Comparison of ENCODE assay signal across 8 cellular contexts in the genomic region with DNA sequence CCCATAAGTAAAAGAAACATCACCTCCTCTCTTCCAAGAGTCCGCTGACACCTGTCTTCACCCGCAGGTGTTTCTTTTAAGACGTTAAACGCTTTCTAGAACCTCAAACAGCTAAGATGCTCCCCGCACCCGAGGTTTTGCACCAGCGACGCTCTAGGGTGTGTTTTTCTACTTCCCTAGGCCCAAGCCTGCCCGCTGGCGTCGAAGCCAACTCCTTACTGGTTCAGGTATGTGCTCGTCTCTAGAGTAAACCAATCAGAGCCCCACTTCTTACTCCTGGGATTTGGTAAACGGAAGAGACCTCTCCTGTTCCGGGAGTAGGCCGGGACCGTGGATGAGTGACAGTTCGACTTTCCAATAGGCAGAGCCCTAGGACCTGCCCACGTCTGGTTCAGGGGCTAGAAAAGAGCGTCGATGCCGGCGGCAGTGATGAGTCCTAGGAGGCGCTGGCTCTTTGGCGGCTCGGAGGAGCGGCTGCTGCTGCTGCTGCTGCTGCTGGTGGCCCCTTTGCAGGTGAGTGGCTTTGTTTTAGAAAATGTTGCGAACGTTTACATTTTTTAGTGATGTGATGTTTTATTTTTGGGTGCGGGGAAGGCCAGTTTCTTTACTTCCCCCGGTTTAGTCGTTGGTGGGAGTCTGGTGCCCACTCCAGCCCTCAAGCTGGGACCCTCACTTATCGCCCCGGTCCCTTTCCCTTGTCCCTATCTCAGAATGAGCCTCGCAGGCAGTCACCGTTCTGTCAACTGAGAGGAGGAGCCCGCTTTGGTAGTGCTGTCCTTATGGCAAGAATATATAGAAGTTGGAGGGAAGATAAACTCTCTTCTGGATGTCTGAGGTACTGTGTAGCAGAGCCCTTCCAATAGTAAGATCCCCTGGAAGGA. TPM values are rescaled to one million over a fixed set of nuclear protein-coding genes. Genes with fewer than 3 reads are reported as not detected.
DNase-seq lines count a peak whose midpoint lies in the region; ATAC-seq and TF ChIP-seq lines count a peak whose summit lies in the region.

A gene (plus strand): TSS at position 429 of the 881 bp plus-strand sequence. CDS start 14,655 bp downstream, outside the sequence.

- no peaks in the 10 kb centered on the region for H3K9me3 Mint-ChIP-seq in immature natural killer cell

- no peak within 1 kb of the TSS for H3K27ac Mint-ChIP-seq in immature natural killer cell

- peak within 1 kb of the TSS in 1 of 5 donors; percentile 75 for H3K4me3 Mint-ChIP-seq in immature natural killer cell

- peak; percentile 94 for DNase-seq in AG08396 (ENCODE audit: low spot score)
- peak; percentile 100 for DNase-seq in NCI-H2227 (lab: John Stamatoyannopoulos, UW; ENCODE audit: unreplicated experiment)
- DNase-seq in caudate nucleus (lab: John Stamatoyannopoulos, UW) = peak; percentile 44 to 99 (median 97)
- peak; percentile 98 to 99 (median 98) for DNase-seq in immature natural killer cell
- DNase-seq in smooth muscle cell of the brain vasculature (ENCODE audit: low read depth, low spot score) = peak; percentile 100

- TF ChIP-seq CTCF in WI38 (IDR thresholded peaks at IDR 0.05; ENCODE audit: low read depth, low read length) = peak; percentile 28; the same call in 1 of the 2 replicates

- peak within 1 kb of the TSS; percentile 68 for H3K27ac ChIP-seq in caudate nucleus (ENCODE audit: low read depth, low read length)

- H3K4me1 Mint-ChIP-seq in immature natural killer cell = peaks cover 45 to 53% of the 10 kb centered on the region in 2 donors

- H3K36me3 Mint-ChIP-seq in immature natural killer cell = no peaks in the 10 kb centered on the region

- peaks cover 0 to 2% (median 2%) of the 10 kb centered on the region in 3 donors for H3K27me3 Mint-ChIP-seq in immature natural killer cell (ENCODE audit: low read depth in 3 of 3)

- H3K4me3 ChIP-seq in WI38 (ENCODE audit: low read depth, low read length) = peak within 1 kb of the TSS; percentile 90

- ATAC-seq in GM18907 (IDR thresholded peaks at IDR 0.05; ENCODE audit: unreplicated experiment) (peak; percentile 98), HG03159 (IDR thresholded peaks at IDR 0.05; ENCODE audit: unreplicated experiment) (peak; percentile 98)

RNA-seq across cellular contexts. Expression of the gene that starts here (rescaled TPM):
- polyA plus RNA-seq in immature natural killer cell = 10 to 100 TPM; 58.3 to 71.3 (median 59.5) TPM

Comparison
In these comparisons a context has a peak if more than half of its experiments do, and no peak if none do; other contexts are left out.
1. Peak in every context shown above with its lines: DNase-seq, ATAC-seq, H3K4me3 ChIP-seq and H3K27ac ChIP-seq.